ENCODE assay signal across 8 cellular contexts in genomic region chr14:105491366-105492006, GRCh38.
A peak's percentile ranks its signal among the peaks of the same experiment; 100 is the strongest.
DNase-seq lines count a peak whose midpoint lies in the region; ATAC-seq and TF ChIP-seq lines count a peak whose summit lies in the region.

No MANE protein-coding gene starts in this region.

- no peak for TF ChIP-seq CTCF in OCI-LY3 (IDR thresholded peaks at IDR 0.05; ENCODE audit: low read depth, low read length)
- TF ChIP-seq CTCF in nephron progenitor cell (IDR thresholded peaks at IDR 0.05): no peak

- peaks cover 29% of the 10 kb centered on the region for H3K4me1 Mint-ChIP-seq in activated T-cell treated with anti-CD3 and anti-CD28 coated beads, Interleukin-2, amount 50 U/mL, for 24 hours (ENCODE audit: low read depth)
- H3K4me1 Mint-ChIP-seq in nephron progenitor cell: peaks cover 12% of the 10 kb centered on the region

- H3K9me3 ChIP-seq in OCI-LY3 (ENCODE audit: insufficient read depth, low read length) (no peaks in the 10 kb centered on the region), subcutaneous abdominal adipose tissue (ENCODE audit: control insufficient read depth in 5 of 5, low read length in 5 of 5) (no peaks in the 10 kb centered on the region)

- H3K4me2 ChIP-seq in OCI-LY3 (ENCODE audit: low read length): peak overlapping the region; percentile 89

- H3K27ac ChIP-seq in OCI-LY3 (ENCODE audit: low read length) (peak overlapping the region; percentile 76), subcutaneous abdominal adipose tissue (ENCODE audit: low read depth, low read length) (peak overlapping the region; percentile 57)

- H3K4me3 Mint-ChIP-seq in activated T-cell treated with anti-CD3 and anti-CD28 coated beads, Interleukin-2, amount 50 U/mL, for 24 hours: peak overlapping the region; percentile 83
- H3K4me3 Mint-ChIP-seq in nephron progenitor cell: peak overlapping the region; percentile 88

- no peaks in the 10 kb centered on the region for H3K27me3 Mint-ChIP-seq in activated T-cell treated with anti-CD3 and anti-CD28 coated beads, Interleukin-2, amount 50 U/mL, for 24 hours
- peaks cover 23% of the 10 kb centered on the region for H3K27me3 Mint-ChIP-seq in nephron progenitor cell (ENCODE audit: low read depth, poor library complexity)

- H3K79me2 ChIP-seq in OCI-LY3 (ENCODE audit: low read length): peaks cover 21% of the 10 kb centered on the region

- peak overlapping the region; percentile 30; the same call in 1 of the 2 replicates for H2AFZ ChIP-seq in OCI-LY3 (ENCODE audit: low read depth, low read length)

- ATAC-seq in HG03139 (IDR thresholded peaks at IDR 0.05; ENCODE audit: unreplicated experiment) (peak; percentile 5), GM21825 (IDR thresholded peaks at IDR 0.05; ENCODE audit: unreplicated experiment) (no peak)

- peaks cover 11% of the 10 kb centered on the region for H4K20me1 ChIP-seq in OCI-LY3 (ENCODE audit: insufficient read depth, low read length)

- peaks cover 18% of the 10 kb centered on the region for H3K36me3 Mint-ChIP-seq in activated T-cell treated with anti-CD3 and anti-CD28 coated beads, Interleukin-2, amount 50 U/mL, for 24 hours (ENCODE audit: low read depth)
- no peaks in the 10 kb centered on the region for H3K36me3 Mint-ChIP-seq in nephron progenitor cell (ENCODE audit: low read depth)

- peak overlapping the region; percentile 89 for H3K4me3 ChIP-seq in OCI-LY3 (ENCODE audit: low read length)
- peak overlapping the region in 4 of 5 donors; percentile 59 to 79 (median 76) for H3K4me3 ChIP-seq in subcutaneous abdominal adipose tissue (ENCODE audit: low read depth in 1 of 5, low read length in 5 of 5)

- H3K4me1 ChIP-seq in OCI-LY3 (ENCODE audit: low read length) (peaks cover 24% of the 10 kb centered on the region), subcutaneous abdominal adipose tissue (ENCODE audit: control insufficient read depth in 5 of 5, insufficient read depth in 5 of 5, low read length in 5 of 5) (peaks cover 0 to 49% (median 40%) of the 10 kb centered on the region in 5 donors)

- peak overlapping the region; percentile 96 for H3K27ac Mint-ChIP-seq in activated T-cell treated with anti-CD3 and anti-CD28 coated beads, Interleukin-2, amount 50 U/mL, for 24 hours
- peak overlapping the region; percentile 74 for H3K27ac Mint-ChIP-seq in nephron progenitor cell

- H3K9me3 Mint-ChIP-seq in activated T-cell treated with anti-CD3 and anti-CD28 coated beads, Interleukin-2, amount 50 U/mL, for 24 hours: no peaks in the 10 kb centered on the region
- no peaks in the 10 kb centered on the region for H3K9me3 Mint-ChIP-seq in nephron progenitor cell

- H3K27me3 ChIP-seq in OCI-LY3 (ENCODE audit: low read depth, low read length) (peaks cover 2% of the 10 kb centered on the region), subcutaneous abdominal adipose tissue (ENCODE audit: control insufficient read depth in 5 of 5, insufficient read depth in 4 of 5, low read length in 5 of 5) (peaks cover 0 to under 1% (median 0%) of the 10 kb centered on the region in 5 donors)

- DNase-seq in DMS153 (lab: John Stamatoyannopoulos, UW): peak; percentile 12
- peak; percentile 92 for DNase-seq in activated T-cell treated with anti-CD3 and anti-CD28 coated beads, Interleukin-2, amount 50 U/mL, for 24 hours
- peak; percentile 32 for DNase-seq in fibroblast of gingiva (ENCODE audit: low read depth)
- peak; percentile 90 for DNase-seq in nephron progenitor cell

- H3K9ac ChIP-seq in OCI-LY3 (ENCODE audit: low read length) (peak overlapping the region; percentile 90), subcutaneous abdominal adipose tissue (ENCODE audit: low read length in 5 of 5) (peak overlapping the region in 4 of 5 donors; percentile 51 to 64 (median 58))

- peaks cover 6% of the 10 kb centered on the region for H3K36me3 ChIP-seq in OCI-LY3 (replicated peaks; ENCODE audit: low read depth, low read length)
- H3K36me3 ChIP-seq in subcutaneous abdominal adipose tissue (ENCODE audit: control insufficient read depth in 5 of 5, insufficient read depth in 5 of 5, low read length in 5 of 5): peaks cover 0 to 18% (median 9%) of the 10 kb centered on the region in 5 donors

Comparison
In these comparisons a context has a peak if more than half of its experiments do, and no peak if none do; other contexts are left out.
1. DNase-seq: peak in every context shown above with its lines; median percentile 92 in activated T-cell treated with anti-CD3 and anti-CD28 coated beads, Interleukin-2, amount 50 U/mL, for 24 hours; 90 in nephron progenitor cell; 32 in fibroblast of gingiva; 12 in DMS153.